ENCODE assay signal across 8 cellular contexts in genomic region chr14:77067632-77068514, GRCh38. TPM values are rescaled to one million over a fixed set of nuclear protein-coding genes. Genes with fewer than 3 reads are reported as not detected.
DNase-seq lines count a peak whose midpoint lies in the region; ATAC-seq, FAIRE-seq and TF ChIP-seq lines count a peak whose summit lies in the region.

No MANE protein-coding gene starts in this region.

- WGBS in small intestine, 3 donors: 41 to 51% (median 47%) methylated on average over 11 of the region's 11 CpGs

- H2AFZ ChIP-seq in astrocyte (ENCODE audit: low read depth, low read length): no peak overlapping the region

- no peak overlapping the region for H3K4me3 ChIP-seq in astrocyte (ENCODE audit: insufficient read depth, low read depth, low read length)
- no peak overlapping the region for H3K4me3 ChIP-seq in small intestine (ENCODE audit: low read depth in 1 of 2, low read length in 2 of 2)

- no peaks in the 10 kb centered on the region for H3K9me3 Mint-ChIP-seq in astrocyte (ENCODE audit: unreplicated experiment)

- H3K4me1 Mint-ChIP-seq in astrocyte (ENCODE audit: low read depth, unreplicated experiment): peaks cover 6% of the 10 kb centered on the region

- H3K27me3 Mint-ChIP-seq in astrocyte (ENCODE audit: low read depth, unreplicated experiment): peaks cover 36% of the 10 kb centered on the region

- H3K4me1 ChIP-seq in astrocyte (ENCODE audit: insufficient read depth, low read length): no peaks in the 10 kb centered on the region
- no peaks in the 10 kb centered on the region for H3K4me1 ChIP-seq in small intestine (ENCODE audit: control insufficient read depth in 2 of 2, insufficient read depth in 1 of 2, low read depth in 1 of 2, low read length in 1 of 2)

- H3K36me3 Mint-ChIP-seq in astrocyte (ENCODE audit: low read depth, unreplicated experiment): no peaks in the 10 kb centered on the region

- no peaks in the 10 kb centered on the region for H3K27me3 ChIP-seq in astrocyte (ENCODE audit: insufficient read depth, low read length)
- no peaks in the 10 kb centered on the region for H3K27me3 ChIP-seq in small intestine (ENCODE audit: control insufficient read depth in 2 of 2, insufficient read depth in 2 of 2, low read length in 2 of 2)

- DNase-seq in GM12892 (ENCODE audit: insufficient read length) (peak; percentile 61), NCI-H1417 (lab: John Stamatoyannopoulos, UW) (peak; percentile 82 to 91 (median 83)), T-helper 1 cell (peak; percentile 17 to 48 (median 39)), astrocyte (ENCODE audit: low read depth) (peak; percentile 22), hepatic stellate cell (ENCODE audit: low spot score) (peak; percentile 76), small intestine (peak; percentile 69)

- no peaks in the 10 kb centered on the region for H3K36me3 ChIP-seq in astrocyte (ENCODE audit: insufficient read depth, low read length)
- no peaks in the 10 kb centered on the region for H3K36me3 ChIP-seq in small intestine (ENCODE audit: control insufficient read depth in 2 of 2, insufficient read depth in 2 of 2, low read length in 2 of 2)

- peak overlapping the region; percentile 40 for H3K4me3 Mint-ChIP-seq in astrocyte (ENCODE audit: unreplicated experiment)

- peak; percentile 90 for TF ChIP-seq CTCF in 22Rv1 (IDR thresholded peaks at IDR 0.05)
- TF ChIP-seq CTCF in astrocyte (IDR thresholded peaks at IDR 0.05; ENCODE audit: insufficient read depth, low read depth, low read length): peak; percentile 79

- no peak overlapping the region for H3K4me2 ChIP-seq in astrocyte (ENCODE audit: low read length)

- no peak for TF ChIP-seq POLR2A in GM12892 (IDR thresholded peaks at IDR 0.05; ENCODE audit: low read depth, low read length)

- H4K20me1 ChIP-seq in astrocyte (ENCODE audit: insufficient read depth, low read length): no peaks in the 10 kb centered on the region

- H3K79me2 ChIP-seq in astrocyte (ENCODE audit: insufficient read depth, low read length): no peaks in the 10 kb centered on the region

- ATAC-seq in GM18868 (IDR thresholded peaks at IDR 0.05; ENCODE audit: unreplicated experiment): no peak

- H3K9ac ChIP-seq in astrocyte (ENCODE audit: low read length): no peak overlapping the region

- no peaks in the 10 kb centered on the region for H3K9me3 ChIP-seq in astrocyte (ENCODE audit: insufficient read depth, low read depth, low read length)
- H3K9me3 ChIP-seq in small intestine (ENCODE audit: control insufficient read depth, low read depth): no peaks in the 10 kb centered on the region

- no peak overlapping the region for H3K27ac ChIP-seq in 22Rv1
- no peak overlapping the region for H3K27ac ChIP-seq in astrocyte (ENCODE audit: low read depth, low read length)
- no peak overlapping the region for H3K27ac ChIP-seq in small intestine (ENCODE audit: low read depth in 1 of 2, low read length in 1 of 2)

- peak overlapping the region; percentile 23 for H3K27ac Mint-ChIP-seq in astrocyte (ENCODE audit: unreplicated experiment)

- FAIRE-seq in GM12892 (lab: Jason Lieb, UNC) (peak; percentile 40), astrocyte (lab: Jason Lieb, UNC) (no peak), small intestine (lab: Jason Lieb, UNC) (no peak)

RNA-seq across cellular contexts. Expression of gene CIPC, which starts 30.2 kb away (rescaled TPM):
- 11.6 TPM for polyA plus RNA-seq in GM12892 (2012; ENCODE audit: missing spikeins)
- total RNA-seq in astrocyte: 16.7 and 20.2 TPM in 2 replicates
- 1 to 10 TPM; 7.6 to 9.2 (median 8.5) TPM for polyA plus RNA-seq in small intestine

RNA-seq across cellular contexts. Expression of gene IRF2BPL, which starts 39.4 kb away (rescaled TPM):
- polyA plus RNA-seq in GM12892 (2012; ENCODE audit: missing spikeins): 3.9 TPM
- total RNA-seq in astrocyte: 42.7 and 55.3 TPM in 2 replicates
- 10 to 100 TPM in 1 of 3 donors, 1 to 10 TPM in 2; 2.0 to 14.3 (median 3.2) TPM for polyA plus RNA-seq in small intestine

Comparison
In these comparisons a context has a peak if more than half of its experiments do, and no peak if none do; other contexts are left out.
1. DNase-seq: peak in every context shown above with its lines; median percentile 83 in NCI-H1417; 76 in hepatic stellate cell; 69 in small intestine; 61 in GM12892; 39 in T-helper 1 cell; 22 in astrocyte.